13 cellular contexts compared by ENCODE assay signal in the genomic region with DNA sequence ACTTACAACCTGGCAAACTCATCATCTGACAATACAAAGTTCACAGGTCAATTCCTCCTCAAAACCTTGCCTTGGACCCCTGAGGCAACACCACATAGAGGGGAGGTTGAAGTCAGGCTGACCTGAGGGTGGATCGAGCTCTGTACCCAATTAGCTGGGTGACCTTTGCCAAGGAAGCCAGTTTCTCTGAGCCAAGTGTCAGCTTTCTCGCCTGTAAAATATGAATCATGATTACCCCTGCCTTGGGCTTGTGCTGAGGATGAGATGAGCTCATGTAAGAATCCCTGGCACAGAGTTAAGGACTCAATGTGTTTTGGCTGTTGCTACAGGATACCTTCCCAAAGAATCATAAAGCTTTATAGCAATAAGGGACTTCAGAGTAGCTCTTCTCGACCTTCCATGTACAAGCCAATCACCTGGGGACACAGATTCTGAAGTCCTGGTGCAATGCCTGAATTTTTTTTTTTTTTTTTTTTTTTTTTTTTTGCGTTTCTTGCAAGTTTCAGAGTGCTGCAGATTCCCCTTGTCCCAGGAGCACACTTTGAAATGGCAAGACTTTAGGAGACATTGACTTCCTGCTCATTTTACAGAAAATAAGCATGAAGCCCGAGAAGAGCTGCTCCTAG. TPM values are rescaled to one million over a fixed set of nuclear protein-coding genes. Genes with fewer than 3 reads are reported as not detected.
DNase-seq lines count a peak whose midpoint lies in the region; ATAC-seq and TF ChIP-seq lines count a peak whose summit lies in the region.
"Had no signal": no experiment of that assay in that cellular context is flagged by ENCODE, and none has a peak within 500 bp of the region (broad histone marks: within the 10 kb centered on the region; RNA-seq: fewer than 3 reads in every experiment).

No MANE protein-coding gene starts in this region.

- H3K4me1 ChIP-seq in left lung: no peaks in the 10 kb centered on the region
- H3K4me1 ChIP-seq: ascending aorta, tibial artery had no signal

- ATAC-seq in left lung (peak; percentile 32), HG03025 (IDR thresholded peaks at IDR 0.05; ENCODE audit: low FRiP score, unreplicated experiment) (no peak)

- no peaks in the 10 kb centered on the region for H3K36me3 ChIP-seq in left lung
- H3K36me3 ChIP-seq: ascending aorta, tibial artery had no signal

- peaks cover 0 to 3% of the 10 kb centered on the region in 2 donors for H3K27me3 ChIP-seq in left lung
- H3K27me3 ChIP-seq: ascending aorta, tibial artery had no signal

- TF ChIP-seq CTCF in cardiac fibroblast (IDR thresholded peaks at IDR 0.05; ENCODE audit: low read depth, low read length): no peak
- TF ChIP-seq CTCF in left lung (IDR thresholded peaks at IDR 0.05): no peak

- H3K9me3 ChIP-seq in left lung: no peaks in the 10 kb centered on the region
- H3K9me3 ChIP-seq: ascending aorta, tibial artery had no signal

- DNase-seq in AG08395 (ENCODE audit: low spot score): peak; percentile 69
- peak; percentile 96 for DNase-seq in M059J (ENCODE audit: low read depth)
- DNase-seq in cardiac fibroblast (ENCODE audit: low read depth in 2 of 2): peak; percentile 67 to 77
- DNase-seq in left lung: no peak
- DNase-seq in anterior cingulate cortex (lab: John Stamatoyannopoulos, UW): no peak
- no peak for DNase-seq in NK-92 treated with Interleukin-12 subunit alpha and Interleukin-12 subunit beta, amount 100 ng/mL, for 24 hours (lab: John Stamatoyannopoulos, UW)
- DNase-seq in midbrain (lab: John Stamatoyannopoulos, UW): no peak
- DNase-seq: IMR-90, NCI-H2081, Right ventricle myocardium superior had no signal

- H3K27ac ChIP-seq in left lung: no peak overlapping the region
- H3K27ac ChIP-seq: ascending aorta, tibial artery had no signal

- H3K4me3 ChIP-seq in cardiac fibroblast (replicated peaks in 1 of 2; ENCODE audit: low read depth in 2 of 2, low read length in 2 of 2) (no peak overlapping the region), left lung (no peak overlapping the region)
- H3K4me3 ChIP-seq: ascending aorta, tibial artery had no signal

- intact Hi-C loops in left lung (cut with DNase I): no loop called here

RNA-seq across cellular contexts. Expression of gene CACUL1, which starts 43.5 kb away (rescaled TPM):
- total RNA-seq in M059J (2014; rRNA removed; shearing (Covaris generic)): 23.2 and 33.7 TPM in 2 replicates
- total RNA-seq in left lung: 10 to 100 TPM; 35.1 to 38.2 TPM

Comparison
In these comparisons a context has a peak if more than half of its experiments do, and no peak if none do; other contexts are left out.
1. DNase-seq: peak in AG08395 (single experiment), M059J (single experiment) and cardiac fibroblast (2 of 2); none in left lung (0 of 2), anterior cingulate cortex (0 of 58), NK-92 treated with Interleukin-12 subunit alpha and Interleukin-12 subunit beta, amount 100 ng/mL, for 24 hours (single experiment) and midbrain (single experiment).